Comparison of ENCODE assay signal across 8 cellular contexts in genomic region chr2:231662811-231663457, GRCh38. TPM values are rescaled to one million over a fixed set of nuclear protein-coding genes. Genes with fewer than 3 reads are reported as not detected.
DNase-seq lines count a peak whose midpoint lies in the region; ATAC-seq and TF ChIP-seq lines count a peak whose summit lies in the region.

No MANE protein-coding gene starts in this region.

- H3K36me3 ChIP-seq in right lobe of liver = no peaks in the 10 kb centered on the region
- H3K36me3 ChIP-seq in thoracic aorta = no peaks in the 10 kb centered on the region

- TF ChIP-seq POLR2A in right lobe of liver (IDR thresholded peaks at IDR 0.05) = no peak

- no peak for TF ChIP-seq CTCF in right lobe of liver (IDR thresholded peaks at IDR 0.05)
- no peak for TF ChIP-seq CTCF in thoracic aorta (IDR thresholded peaks at IDR 0.05)

- H3K9me3 ChIP-seq in right lobe of liver (peaks cover 0 to 2% (median 0%) of the 10 kb centered on the region in 4 donors), thoracic aorta (no peaks in the 10 kb centered on the region)

- peaks cover 5% of the 10 kb centered on the region for H3K36me3 Mint-ChIP-seq in T-helper 2 cell treated with Interferon-gamma antibody and Interleukin-4, amounts not matched to agents 5 μg/mL and 100 μg/mL, for 36 hours (ENCODE audit: low read depth)

- H3K4me1 ChIP-seq in right lobe of liver (peaks cover 0 to 6% (median 2%) of the 10 kb centered on the region in 4 donors), thoracic aorta (ENCODE audit: control insufficient read depth in 1 of 2, low read depth in 2 of 2) (peaks cover 20 to 31% of the 10 kb centered on the region in 2 donors)

- DNase-seq in T-helper 2 cell treated with Interferon-gamma antibody and Interleukin-4, amounts not matched to agents 5 μg/mL and 100 μg/mL, for 36 hours (ENCODE audit: low spot score) = no peak
- DNase-seq in T-helper 2 cell = no peak
- peak in 1 of 3 donors; percentile 37 for DNase-seq in right lobe of liver
- no peak for DNase-seq in thoracic aorta (ENCODE audit: low spot score)
- no peak for DNase-seq in NCI-H1092 treated with DMSO at 0.1 percent for 48 hours (lab: John Stamatoyannopoulos, UW)
- DNase-seq in dermis blood vessel endothelial cell = no peak
- no peak for DNase-seq in NCI-H1694 treated with DMSO at 0.1 percent for 48 hours (lab: John Stamatoyannopoulos, UW)

- no peak for ATAC-seq in right lobe of liver
- ATAC-seq in thoracic aorta (ENCODE audit: insufficient number of reproducible peaks, low FRiP score, low read depth) = no peak

- 87 to 95% (median 95%) methylated on average over 34 of the region's 34 CpGs for WGBS in adipose tissue, 3 donors
- 87% methylated on average over 25 of the region's 34 CpGs for WGBS in right lobe of liver (ENCODE audit: insufficient coverage, low coverage, low lambda C conversion rate, missing lambda C conversion rate)

- H3K4me3 Mint-ChIP-seq in T-helper 2 cell treated with Interferon-gamma antibody and Interleukin-4, amounts not matched to agents 5 μg/mL and 100 μg/mL, for 36 hours = peak overlapping the region; percentile 79

- peak overlapping the region; percentile 94 for H3K27ac Mint-ChIP-seq in T-helper 2 cell treated with Interferon-gamma antibody and Interleukin-4, amounts not matched to agents 5 μg/mL and 100 μg/mL, for 36 hours

- no peaks in the 10 kb centered on the region for H3K27me3 ChIP-seq in right lobe of liver
- H3K27me3 ChIP-seq in thoracic aorta (replicated peaks; ENCODE audit: insufficient read depth) = no peaks in the 10 kb centered on the region

- intact Hi-C loops in right lobe of liver (cut with DNase I) = no loop called here

- H3K27me3 Mint-ChIP-seq in T-helper 2 cell treated with Interferon-gamma antibody and Interleukin-4, amounts not matched to agents 5 μg/mL and 100 μg/mL, for 36 hours (ENCODE audit: low read depth) = no peaks in the 10 kb centered on the region

- H3K27ac ChIP-seq in adipose tissue (ENCODE audit: low read depth, low read length) = peak overlapping the region; percentile 34
- H3K27ac ChIP-seq in right lobe of liver = peak overlapping the region; percentile 25 to 89 (median 75)
- peak overlapping the region; percentile 88 for H3K27ac ChIP-seq in thoracic aorta

- peaks cover 21% of the 10 kb centered on the region for H3K4me1 Mint-ChIP-seq in T-helper 2 cell treated with Interferon-gamma antibody and Interleukin-4, amounts not matched to agents 5 μg/mL and 100 μg/mL, for 36 hours (ENCODE audit: low read depth)

- peaks cover 4% of the 10 kb centered on the region for H3K9me3 Mint-ChIP-seq in T-helper 2 cell treated with Interferon-gamma antibody and Interleukin-4, amounts not matched to agents 5 μg/mL and 100 μg/mL, for 36 hours

- H3K4me3 ChIP-seq in right lobe of liver = peak overlapping the region; percentile 50 to 52 (median 51)
- peak overlapping the region; percentile 68 for H3K4me3 ChIP-seq in thoracic aorta

RNA-seq across cellular contexts. Expression of gene PTMA, which starts 45.4 kb away (rescaled TPM):
- 1,000 to 10,000 TPM; 1,266 to 1,426 (median 1,342) TPM for polyA plus RNA-seq in adipose tissue
- 100 to 1,000 TPM; 180 to 373 (median 252) TPM for total RNA-seq in right lobe of liver
- total RNA-seq in thoracic aorta = 1,000 to 10,000 TPM in 1 of 2 donors, 100 to 1,000 TPM in 1; 700 to 1,022 TPM
- 1,131 and 1,294 TPM in 2 replicates for total RNA-seq in dermis blood vessel endothelial cell

Comparison
In these comparisons a context has a peak if more than half of its experiments do, and no peak if none do; other contexts are left out.
1. H3K27ac ChIP-seq: peak in every context shown above with its lines; median percentile 88 in thoracic aorta; 75 in right lobe of liver; 34 in adipose tissue.